11 cellular contexts compared by ENCODE assay signal in the genomic region with DNA sequence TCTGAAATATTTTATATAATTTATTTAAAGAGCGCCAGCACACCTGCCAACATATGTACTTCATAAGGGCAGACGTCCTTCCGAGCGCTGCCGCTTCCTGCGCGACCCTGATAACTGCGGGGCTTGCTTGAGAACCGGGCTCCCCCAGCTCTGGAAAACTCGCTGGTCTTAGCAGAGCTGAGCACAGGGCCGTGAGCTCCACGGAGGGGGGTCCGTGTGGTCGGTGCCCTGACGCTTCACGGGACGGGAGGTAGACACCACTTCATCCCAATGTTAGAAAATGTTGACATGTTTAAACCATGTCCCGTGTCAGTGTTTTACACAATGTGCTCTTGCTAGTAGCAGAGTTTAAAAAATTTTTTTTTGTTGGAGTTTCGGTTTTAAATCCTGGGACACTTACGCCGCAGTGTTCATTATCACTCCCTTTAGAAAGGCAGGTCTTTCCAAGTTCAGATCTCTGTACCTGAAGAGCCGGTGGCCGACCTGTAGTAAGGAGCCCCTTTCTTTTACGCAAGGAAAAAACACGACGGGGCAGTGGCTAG. TPM values are rescaled to one million over a fixed set of nuclear protein-coding genes. Genes with fewer than 3 reads are reported as not detected.
DNase-seq lines count a peak whose midpoint lies in the region; TF ChIP-seq lines count a peak whose summit lies in the region.
"Had no signal": no experiment of that assay in that cellular context is flagged by ENCODE, and none has a peak within 500 bp of the region (broad histone marks: within the 10 kb centered on the region; RNA-seq: fewer than 3 reads in every experiment).

No MANE protein-coding gene starts in this region.

- no peak overlapping the region for H3K27ac ChIP-seq in smooth muscle cell (ENCODE audit: low read depth)
- H3K27ac ChIP-seq: 22Rv1 had no signal

- peaks cover 47% of the 10 kb centered on the region for H4K20me1 ChIP-seq in smooth muscle cell (ENCODE audit: low read depth)

- H3K4me3 Mint-ChIP-seq in T-helper 2 cell treated with Interferon-gamma antibody and Interleukin-4, amounts not matched to agents 5 μg/mL and 100 μg/mL, for 36 hours, result peak overlapping the region; percentile 90
- H3K4me3 Mint-ChIP-seq in T-helper 1 cell treated with Interleukin-12 subunit alpha and Interleukin-12 subunit beta and Interleukin-4 antibody, amounts not matched to agents 30 μg/mL and 1 μg/mL, for 36 hours, result peak overlapping the region; percentile 25
- no peak overlapping the region for H3K4me3 Mint-ChIP-seq in glutamatergic neuron (ENCODE audit: unreplicated experiment)

- no peaks in the 10 kb centered on the region for H3K9me3 Mint-ChIP-seq in T-helper 2 cell treated with Interferon-gamma antibody and Interleukin-4, amounts not matched to agents 5 μg/mL and 100 μg/mL, for 36 hours
- no peaks in the 10 kb centered on the region for H3K9me3 Mint-ChIP-seq in T-helper 1 cell treated with Interleukin-12 subunit alpha and Interleukin-12 subunit beta and Interleukin-4 antibody, amounts not matched to agents 30 μg/mL and 1 μg/mL, for 36 hours
- peaks cover 7% of the 10 kb centered on the region for H3K9me3 Mint-ChIP-seq in glutamatergic neuron (ENCODE audit: unreplicated experiment)

- H3K4me3 ChIP-seq in smooth muscle cell, result peak overlapping the region; percentile 73

- peak overlapping the region; percentile 100 for H3K4me2 ChIP-seq in smooth muscle cell

- 51% methylated on average over 26 of the region's 26 CpGs for WGBS in smooth muscle cell (ENCODE audit: low lambda C conversion rate)

- H3K9me3 ChIP-seq in smooth muscle cell (replicated peaks; ENCODE audit: low read depth), result no peaks in the 10 kb centered on the region

- TF ChIP-seq CTCF in glutamatergic neuron (IDR thresholded peaks at IDR 0.05; ENCODE audit: partially characterized antibody, unreplicated experiment) (no peak), smooth muscle cell (IDR thresholded peaks at IDR 0.05; ENCODE audit: borderline replicate concordance, insufficient read depth, poor library complexity, severe bottlenecking) (no peak)

- H3K4me1 ChIP-seq in smooth muscle cell (ENCODE audit: low read depth), result peaks cover 6% of the 10 kb centered on the region

- peaks cover 8% of the 10 kb centered on the region for H3K36me3 Mint-ChIP-seq in T-helper 2 cell treated with Interferon-gamma antibody and Interleukin-4, amounts not matched to agents 5 μg/mL and 100 μg/mL, for 36 hours (ENCODE audit: low read depth)
- H3K36me3 Mint-ChIP-seq in T-helper 1 cell treated with Interleukin-12 subunit alpha and Interleukin-12 subunit beta and Interleukin-4 antibody, amounts not matched to agents 30 μg/mL and 1 μg/mL, for 36 hours (ENCODE audit: low read depth), result peaks cover 3% of the 10 kb centered on the region
- no peaks in the 10 kb centered on the region for H3K36me3 Mint-ChIP-seq in glutamatergic neuron (ENCODE audit: unreplicated experiment)

- H3K4me1 Mint-ChIP-seq in T-helper 2 cell treated with Interferon-gamma antibody and Interleukin-4, amounts not matched to agents 5 μg/mL and 100 μg/mL, for 36 hours (ENCODE audit: low read depth), result peaks cover 31% of the 10 kb centered on the region
- H3K4me1 Mint-ChIP-seq in T-helper 1 cell treated with Interleukin-12 subunit alpha and Interleukin-12 subunit beta and Interleukin-4 antibody, amounts not matched to agents 30 μg/mL and 1 μg/mL, for 36 hours (ENCODE audit: low read depth), result peaks cover 20% of the 10 kb centered on the region
- peaks cover 4% of the 10 kb centered on the region for H3K4me1 Mint-ChIP-seq in glutamatergic neuron (ENCODE audit: low read depth, unreplicated experiment)

- peaks cover 8% of the 10 kb centered on the region for H3K27me3 Mint-ChIP-seq in T-helper 2 cell treated with Interferon-gamma antibody and Interleukin-4, amounts not matched to agents 5 μg/mL and 100 μg/mL, for 36 hours (ENCODE audit: low read depth)
- H3K27me3 Mint-ChIP-seq in T-helper 1 cell treated with Interleukin-12 subunit alpha and Interleukin-12 subunit beta and Interleukin-4 antibody, amounts not matched to agents 30 μg/mL and 1 μg/mL, for 36 hours (ENCODE audit: low read depth), result peaks cover 16% of the 10 kb centered on the region
- peaks cover 7% of the 10 kb centered on the region for H3K27me3 Mint-ChIP-seq in glutamatergic neuron (ENCODE audit: unreplicated experiment)

- H3K9ac ChIP-seq in smooth muscle cell (ENCODE audit: low read depth), result no peak overlapping the region

- H3K27ac Mint-ChIP-seq in T-helper 2 cell treated with Interferon-gamma antibody and Interleukin-4, amounts not matched to agents 5 μg/mL and 100 μg/mL, for 36 hours, result no peak overlapping the region
- no peak overlapping the region for H3K27ac Mint-ChIP-seq in T-helper 1 cell treated with Interleukin-12 subunit alpha and Interleukin-12 subunit beta and Interleukin-4 antibody, amounts not matched to agents 30 μg/mL and 1 μg/mL, for 36 hours
- no peak overlapping the region for H3K27ac Mint-ChIP-seq in glutamatergic neuron (ENCODE audit: unreplicated experiment)
- H3K27ac Mint-ChIP-seq: progenitor cell of endocrine pancreas had no signal

- H3K27me3 ChIP-seq in smooth muscle cell (ENCODE audit: low read depth), result no peaks in the 10 kb centered on the region

- H3K36me3 ChIP-seq in smooth muscle cell (ENCODE audit: low read depth), result no peaks in the 10 kb centered on the region

- no peak for DNase-seq in T-helper 2 cell treated with Interferon-gamma antibody and Interleukin-4, amounts not matched to agents 5 μg/mL and 100 μg/mL, for 36 hours (ENCODE audit: low spot score)
- DNase-seq in T-helper 2 cell (no peak), glutamatergic neuron (peak; percentile 3), smooth muscle cell (lab: John Stamatoyannopoulos, UW; ENCODE audit: unreplicated experiment) (no peak), anterior cingulate cortex (lab: John Stamatoyannopoulos, UW) (no peak), OCI-M2 (lab: John Stamatoyannopoulos, UW; ENCODE audit: unreplicated experiment) (no peak), occipital lobe (lab: John Stamatoyannopoulos, UW) (no peak)
- DNase-seq: NCI-H345 had no signal

- no peak overlapping the region for H2AFZ ChIP-seq in smooth muscle cell (ENCODE audit: low read depth)

- peaks cover 8% of the 10 kb centered on the region for H3F3A ChIP-seq in smooth muscle cell (ENCODE audit: low read depth)

- peaks cover 41% of the 10 kb centered on the region for H3K79me2 ChIP-seq in smooth muscle cell (ENCODE audit: low read depth)

RNA-seq across cellular contexts. Expression of gene NFATC1, which starts 1.6 kb away (rescaled TPM):
- 5.3 TPM for total RNA-seq in glutamatergic neuron (ENCODE audit: unreplicated experiment)
- total RNA-seq in smooth muscle cell, result 12.8 and 13.1 TPM in 2 replicates
- polyA plus RNA-seq in smooth muscle cell, result 19.2 and 20.4 TPM in 2 replicates
- 0.16 TPM for total RNA-seq in occipital lobe
